ENCODE assay signal across 9 cellular contexts in genomic region chr22:38218661-38219331, GRCh38. TPM values are rescaled to one million over a fixed set of nuclear protein-coding genes. Genes with fewer than 3 reads are reported as not detected.
DNase-seq lines count a peak whose midpoint lies in the region; ATAC-seq and TF ChIP-seq lines count a peak whose summit lies in the region.
"Had no signal": no experiment of that assay in that cellular context is flagged by ENCODE, and none has a peak within 500 bp of the region (broad histone marks: within the 10 kb centered on the region; RNA-seq: fewer than 3 reads in every experiment).

No MANE protein-coding gene starts in this region.

- peaks cover 29% of the 10 kb centered on the region for H3K4me1 Mint-ChIP-seq in activated CD4-positive, alpha-beta T cell treated with anti-CD3 and anti-CD28 coated beads for 36 hours
- peaks cover 21% of the 10 kb centered on the region for H3K4me1 Mint-ChIP-seq in activated CD4-positive, alpha-beta T cell treated with anti-CD3 and anti-CD28 coated beads, Interleukin-2, amount 10 ng/mL, durations not matched to agents 7 days and 5 days
- H3K4me1 Mint-ChIP-seq in activated naive CD8-positive, alpha-beta T cell treated with anti-CD3 and anti-CD28 coated beads for 36 hours = peaks cover 16% of the 10 kb centered on the region

- ATAC-seq in activated CD4-positive, alpha-beta T cell treated with anti-CD3 and anti-CD28 coated beads for 36 hours = peak; percentile 45
- ATAC-seq in heart left ventricle = peak; percentile 66 to 88 (median 82)
- ATAC-seq in GM21528 (IDR thresholded peaks at IDR 0.05; ENCODE audit: low FRiP score, unreplicated experiment) = no peak

- H3K27ac Mint-ChIP-seq in activated CD4-positive, alpha-beta T cell treated with anti-CD3 and anti-CD28 coated beads for 36 hours = peak overlapping the region; percentile 77
- H3K27ac Mint-ChIP-seq in activated CD4-positive, alpha-beta T cell treated with anti-CD3 and anti-CD28 coated beads, Interleukin-2, amount 10 ng/mL, durations not matched to agents 7 days and 5 days = no peak overlapping the region
- peak overlapping the region; percentile 35 for H3K27ac Mint-ChIP-seq in activated naive CD8-positive, alpha-beta T cell treated with anti-CD3 and anti-CD28 coated beads for 36 hours

- no peak overlapping the region for H3K4me3 Mint-ChIP-seq in activated CD4-positive, alpha-beta T cell treated with anti-CD3 and anti-CD28 coated beads for 36 hours
- no peak overlapping the region for H3K4me3 Mint-ChIP-seq in activated CD4-positive, alpha-beta T cell treated with anti-CD3 and anti-CD28 coated beads, Interleukin-2, amount 10 ng/mL, durations not matched to agents 7 days and 5 days
- no peak overlapping the region for H3K4me3 Mint-ChIP-seq in activated naive CD8-positive, alpha-beta T cell treated with anti-CD3 and anti-CD28 coated beads for 36 hours
- H3K4me3 Mint-ChIP-seq: activated naive CD4-positive, alpha-beta T cell treated with anti-CD3 and anti-CD28 coated beads, Interleukin-2, amount 50 U/mL, for 24 hours had no signal

- no peaks in the 10 kb centered on the region for H3K9me3 ChIP-seq in heart left ventricle
- H3K9me3 ChIP-seq in OCI-LY7 (ENCODE audit: low read length) = no peaks in the 10 kb centered on the region

- intact Hi-C loops in activated CD4-positive, alpha-beta T cell treated with anti-CD3 and anti-CD28 coated beads for 36 hours (cut with DNase I, micrococcal nuclease) = no loop called here
- intact Hi-C loops in heart left ventricle (cut with DNase I) = no loop called here
- intact Hi-C loops in OCI-LY7 (cut with micrococcal nuclease; ENCODE audit: unreplicated experiment) = no loop called here

- 13 to 61% (median 28%) methylated on average over 6 to 19 of the region's 19 CpGs for WGBS in heart left ventricle, 4 donors

- H3K27me3 Mint-ChIP-seq in activated CD4-positive, alpha-beta T cell treated with anti-CD3 and anti-CD28 coated beads for 36 hours = no peaks in the 10 kb centered on the region
- H3K27me3 Mint-ChIP-seq in activated CD4-positive, alpha-beta T cell treated with anti-CD3 and anti-CD28 coated beads, Interleukin-2, amount 10 ng/mL, durations not matched to agents 7 days and 5 days = no peaks in the 10 kb centered on the region
- H3K27me3 Mint-ChIP-seq in activated naive CD8-positive, alpha-beta T cell treated with anti-CD3 and anti-CD28 coated beads for 36 hours = no peaks in the 10 kb centered on the region
- H3K27me3 Mint-ChIP-seq: activated naive CD4-positive, alpha-beta T cell treated with anti-CD3 and anti-CD28 coated beads, Interleukin-2, amount 50 U/mL, for 24 hours had no signal

- H3K4me1 ChIP-seq in heart left ventricle (peaks cover 4 to 53% (median 32%) of the 10 kb centered on the region in 12 donors), OCI-LY7 (ENCODE audit: insufficient read depth, low read length, poor library complexity, severe bottlenecking) (peaks cover 26% of the 10 kb centered on the region)

- peak; percentile 76 for DNase-seq in activated CD4-positive, alpha-beta T cell treated with anti-CD3 and anti-CD28 coated beads for 36 hours
- DNase-seq in activated CD4-positive, alpha-beta T cell treated with anti-CD3 and anti-CD28 coated beads, Interleukin-2, amount 10 ng/mL, durations not matched to agents 7 days and 5 days = no peak
- peak; percentile 26 for DNase-seq in activated naive CD8-positive, alpha-beta T cell treated with anti-CD3 and anti-CD28 coated beads for 36 hours
- DNase-seq in heart left ventricle (peak; percentile 80 to 86 (median 84)), retina (peak; percentile 69), OCI-LY7 (ENCODE audit: low spot score) (no peak), NCI-H146 (lab: John Stamatoyannopoulos, UW) (no peak)

- H3K4me3 ChIP-seq in heart left ventricle (no peak overlapping the region), OCI-LY7 (ENCODE audit: low read depth, low read length, poor library complexity, severe bottlenecking) (no peak overlapping the region)

- no TSS peak for BruUV-seq in OCI-LY7 (replicated peaks; lab: Mats Ljungman, UMichigan)

- POLR2A ChIA-PET in activated CD4-positive, alpha-beta T cell treated with anti-CD3 and anti-CD28 coated beads for 36 hours (lab: Charles Lee) = interaction anchor here (0.8 kb wide), 1 partner anchor 14 kb away, joined by 3 read pairs; no protein-coding TSS in a partner anchor
- POLR2A ChIA-PET in activated CD4-positive, alpha-beta T cell treated with anti-CD3 and anti-CD28 coated beads, Interleukin-2, amount 10 ng/mL, durations not matched to agents 7 days and 5 days (lab: Charles Lee) = no interaction called here
- POLR2A ChIA-PET in OCI-LY7 (lab: Charles Lee) = no interaction called here

- no peak for TF ChIP-seq POLR2A in heart left ventricle (IDR thresholded peaks at IDR 0.05)

- no peaks in the 10 kb centered on the region for H3K79me2 ChIP-seq in OCI-LY7 (ENCODE audit: insufficient read depth, low read depth, low read length)

- H3K9me3 Mint-ChIP-seq in activated CD4-positive, alpha-beta T cell treated with anti-CD3 and anti-CD28 coated beads for 36 hours (ENCODE audit: low read depth) = no peaks in the 10 kb centered on the region
- H3K9me3 Mint-ChIP-seq in activated CD4-positive, alpha-beta T cell treated with anti-CD3 and anti-CD28 coated beads, Interleukin-2, amount 10 ng/mL, durations not matched to agents 7 days and 5 days = no peaks in the 10 kb centered on the region
- H3K9me3 Mint-ChIP-seq in activated naive CD8-positive, alpha-beta T cell treated with anti-CD3 and anti-CD28 coated beads for 36 hours = no peaks in the 10 kb centered on the region
- H3K9me3 Mint-ChIP-seq: activated naive CD4-positive, alpha-beta T cell treated with anti-CD3 and anti-CD28 coated beads, Interleukin-2, amount 50 U/mL, for 24 hours had no signal

- H3K9me2 ChIP-seq in OCI-LY7 (ENCODE audit: insufficient read depth, low read length) = no peaks in the 10 kb centered on the region

- H3K36me3 ChIP-seq in heart left ventricle = peaks cover 0 to 30% (median 20%) of the 10 kb centered on the region in 9 donors
- H3K36me3 ChIP-seq in OCI-LY7 (ENCODE audit: insufficient read depth, low read length) = no peaks in the 10 kb centered on the region; the same call in 1 of the 2 replicates

- CTCF ChIA-PET in activated CD4-positive, alpha-beta T cell treated with anti-CD3 and anti-CD28 coated beads for 36 hours (lab: Charles Lee) = interaction anchor here (0.8 to 1.6 kb wide), 3 partner anchors 15 to 103 kb away, joined by 3 to 7 read pairs (median 3); no protein-coding TSS in a partner anchor
- CTCF ChIA-PET in activated CD4-positive, alpha-beta T cell treated with anti-CD3 and anti-CD28 coated beads, Interleukin-2, amount 10 ng/mL, durations not matched to agents 7 days and 5 days (lab: Charles Lee) = interaction anchor here (1.2 to 2.5 kb wide), 2 partner anchors 15 to 16 kb away, joined by 3 to 9 read pairs; no protein-coding TSS in a partner anchor
- CTCF ChIA-PET in OCI-LY7 (lab: Charles Lee; ENCODE audit: unreplicated experiment) = no interaction called here

- no peak overlapping the region for H3K4me2 ChIP-seq in OCI-LY7 (ENCODE audit: low read length)

- peaks cover 8% of the 10 kb centered on the region for H3K36me3 Mint-ChIP-seq in activated CD4-positive, alpha-beta T cell treated with anti-CD3 and anti-CD28 coated beads for 36 hours (ENCODE audit: low read depth)
- H3K36me3 Mint-ChIP-seq in activated CD4-positive, alpha-beta T cell treated with anti-CD3 and anti-CD28 coated beads, Interleukin-2, amount 10 ng/mL, durations not matched to agents 7 days and 5 days (ENCODE audit: low read depth) = peaks cover 4% of the 10 kb centered on the region
- peaks cover 16% of the 10 kb centered on the region for H3K36me3 Mint-ChIP-seq in activated naive CD8-positive, alpha-beta T cell treated with anti-CD3 and anti-CD28 coated beads for 36 hours

- H3K27ac ChIP-seq in heart left ventricle = peak overlapping the region; percentile 53 to 96 (median 84)
- no peak overlapping the region for H3K27ac ChIP-seq in OCI-LY7 (ENCODE audit: low read depth, low read length, poor library complexity, severe bottlenecking)

- TF ChIP-seq CTCF in heart left ventricle (IDR thresholded peaks at IDR 0.05) (no peak), OCI-LY7 (conservative IDR thresholded peaks at IDR 0.05; ENCODE audit: low read length) (no peak)

- H2AFZ ChIP-seq in OCI-LY7 (ENCODE audit: low read length) = no peak overlapping the region

- no peaks in the 10 kb centered on the region for H4K20me1 ChIP-seq in OCI-LY7 (ENCODE audit: insufficient read depth, low read length)

- no peaks in the 10 kb centered on the region for H3K27me3 ChIP-seq in heart left ventricle

RNA-seq across cellular contexts. Expression of gene MAFF, which starts 17.0 kb away (rescaled TPM):
- total RNA-seq in activated CD4-positive, alpha-beta T cell treated with anti-CD3 and anti-CD28 coated beads for 36 hours = 1 to 10 TPM; 8.3 to 9.4 TPM
- total RNA-seq in activated CD4-positive, alpha-beta T cell treated with anti-CD3 and anti-CD28 coated beads, Interleukin-2, amount 10 ng/mL, durations not matched to agents 7 days and 5 days = 1 to 10 TPM; 4.7 to 5.0 TPM
- 1 to 10 TPM; 8.5 to 8.6 TPM for total RNA-seq in activated naive CD8-positive, alpha-beta T cell treated with anti-CD3 and anti-CD28 coated beads for 36 hours
- 10 to 100 TPM in 3 of 9 donors, 1 to 10 TPM in 6; 1.9 to 35.8 (median 4.0) TPM for total RNA-seq in heart left ventricle
- polyA plus RNA-seq in heart left ventricle = 10 to 100 TPM in 1 of 2 donors, 1 to 10 TPM in 1; 4.7 to 36.0 TPM
- 3.8 and 5.7 TPM in 2 replicates for total RNA-seq in OCI-LY7 (2014; rRNA removed; shearing (Covaris generic))
- 3.4 and 5.3 TPM in 2 replicates for total RNA-seq in OCI-LY7 (2022)

RNA-seq across cellular contexts. Expression of gene PLA2G6, which starts 37.2 kb away (rescaled TPM):
- total RNA-seq in activated CD4-positive, alpha-beta T cell treated with anti-CD3 and anti-CD28 coated beads for 36 hours = 10 to 100 TPM; 54.0 to 57.3 TPM
- total RNA-seq in activated CD4-positive, alpha-beta T cell treated with anti-CD3 and anti-CD28 coated beads, Interleukin-2, amount 10 ng/mL, durations not matched to agents 7 days and 5 days = 10 to 100 TPM; 65.0 to 72.0 TPM
- 10 to 100 TPM; 31.5 to 32.2 TPM for total RNA-seq in activated naive CD8-positive, alpha-beta T cell treated with anti-CD3 and anti-CD28 coated beads for 36 hours
- total RNA-seq in heart left ventricle = 10 to 100 TPM in 6 of 9 donors, 1 to 10 TPM in 3; 6.1 to 17.9 (median 11.0) TPM
- polyA plus RNA-seq in heart left ventricle = 10 to 100 TPM in 1 of 2 donors, 1 to 10 TPM in 1; 4.9 to 14.2 TPM
- 23.3 and 33.9 TPM in 2 replicates for total RNA-seq in OCI-LY7 (2014; rRNA removed; shearing (Covaris generic))
- total RNA-seq in OCI-LY7 (2022) = 83.9 and 106 TPM in 2 replicates

RNA-seq across cellular contexts. Expression of gene TMEM184B, which starts 54.0 kb away (rescaled TPM):
- 10 to 100 TPM; 16.0 to 19.8 TPM for total RNA-seq in activated CD4-positive, alpha-beta T cell treated with anti-CD3 and anti-CD28 coated beads for 36 hours
- total RNA-seq in activated CD4-positive, alpha-beta T cell treated with anti-CD3 and anti-CD28 coated beads, Interleukin-2, amount 10 ng/mL, durations not matched to agents 7 days and 5 days = 10 to 100 TPM; 33.8 to 34.5 TPM
- 10 to 100 TPM; 18.2 to 20.0 TPM for total RNA-seq in activated naive CD8-positive, alpha-beta T cell treated with anti-CD3 and anti-CD28 coated beads for 36 hours
- total RNA-seq in heart left ventricle (100 to 1,000 TPM in 1 of 9 donors, 10 to 100 TPM in 8; 37.6 to 103 (median 47.0) TPM), OCI-LY7 (2022) (37.8 and 50.2 TPM in 2 replicates)
- 10 to 100 TPM; 19.5 to 54.4 TPM for polyA plus RNA-seq in heart left ventricle
- total RNA-seq in OCI-LY7 (2014; rRNA removed; shearing (Covaris generic)) = 11.1 and 19.1 TPM in 2 replicates

Comparison
In these comparisons a context has a peak if more than half of its experiments do, and no peak if none do; other contexts are left out.
1. DNase-seq: peak in activated CD4-positive, alpha-beta T cell treated with anti-CD3 and anti-CD28 coated beads for 36 hours (single experiment), activated naive CD8-positive, alpha-beta T cell treated with anti-CD3 and anti-CD28 coated beads for 36 hours (single experiment), heart left ventricle (5 of 5) and retina (single experiment); none in activated CD4-positive, alpha-beta T cell treated with anti-CD3 and anti-CD28 coated beads, Interleukin-2, amount 10 ng/mL, durations not matched to agents 7 days and 5 days (single experiment), OCI-LY7 (single experiment) and NCI-H146 (single experiment).